Comparison of ENCODE assay signal across 8 cellular contexts in genomic region chr1:109161836-109162606, GRCh38. TPM values are rescaled to one million over a fixed set of nuclear protein-coding genes. Genes with fewer than 3 reads are reported as not detected.
DNase-seq lines count a peak whose midpoint lies in the region; ATAC-seq and TF ChIP-seq lines count a peak whose summit lies in the region.

No MANE protein-coding gene starts in this region.

- peak overlapping the region; percentile 52 for H3K4me3 Mint-ChIP-seq in activated CD8-positive, alpha-beta memory T cell treated with anti-CD3 and anti-CD28 coated beads, Interleukin-2, amount 10 ng/mL, durations not matched to agents 7 days and 5 days
- peak overlapping the region; percentile 87 for H3K4me3 Mint-ChIP-seq in natural killer cell
- no peak overlapping the region for H3K4me3 Mint-ChIP-seq in endothelial cell (ENCODE audit: unreplicated experiment)

- H3K9me3 Mint-ChIP-seq in activated CD8-positive, alpha-beta memory T cell treated with anti-CD3 and anti-CD28 coated beads, Interleukin-2, amount 10 ng/mL, durations not matched to agents 7 days and 5 days (ENCODE audit: low read depth) = no peaks in the 10 kb centered on the region
- H3K9me3 Mint-ChIP-seq in natural killer cell (no peaks in the 10 kb centered on the region), endothelial cell (ENCODE audit: unreplicated experiment) (no peaks in the 10 kb centered on the region)

- H3K4me1 Mint-ChIP-seq in activated CD8-positive, alpha-beta memory T cell treated with anti-CD3 and anti-CD28 coated beads, Interleukin-2, amount 10 ng/mL, durations not matched to agents 7 days and 5 days = peaks cover 32% of the 10 kb centered on the region
- H3K4me1 Mint-ChIP-seq in natural killer cell = peaks cover 20% of the 10 kb centered on the region in 2 donors
- peaks cover 9% of the 10 kb centered on the region for H3K4me1 Mint-ChIP-seq in endothelial cell (ENCODE audit: unreplicated experiment)

- no peaks in the 10 kb centered on the region for H3K27me3 Mint-ChIP-seq in activated CD8-positive, alpha-beta memory T cell treated with anti-CD3 and anti-CD28 coated beads, Interleukin-2, amount 10 ng/mL, durations not matched to agents 7 days and 5 days
- no peaks in the 10 kb centered on the region for H3K27me3 Mint-ChIP-seq in natural killer cell (ENCODE audit: low read depth in 2 of 2)
- peaks cover 2% of the 10 kb centered on the region for H3K27me3 Mint-ChIP-seq in endothelial cell (ENCODE audit: unreplicated experiment)

- ATAC-seq in activated CD8-positive, alpha-beta memory T cell treated with anti-CD3 and anti-CD28 coated beads, Interleukin-2, amount 10 ng/mL, durations not matched to agents 7 days and 5 days = peak; percentile 92
- ATAC-seq in HG03066 (IDR thresholded peaks at IDR 0.05; ENCODE audit: low read depth, unreplicated experiment) (peak; percentile 45), natural killer cell (peak; percentile 76 to 91 (median 86))

- peak; percentile 83 for DNase-seq in activated CD8-positive, alpha-beta memory T cell treated with anti-CD3 and anti-CD28 coated beads, Interleukin-2, amount 10 ng/mL, durations not matched to agents 7 days and 5 days
- DNase-seq in activated CD8-positive, alpha-beta memory T cell treated with anti-CD3 and anti-CD28 coated beads, Interleukin-2, amount 50 U/mL, for 4 hours = no peak
- DNase-seq in SKM-1 (lab: John Stamatoyannopoulos, UW; ENCODE audit: unreplicated experiment) = peak; percentile 98
- peak; percentile 69 for DNase-seq in epidermal melanocyte (ENCODE audit: insufficient read length, low spot score)
- DNase-seq in natural killer cell = no peak
- DNase-seq in endothelial cell (ENCODE audit: low spot score) = no peak
- no peak for DNase-seq in GM19238 (ENCODE audit: insufficient read length, low spot score)

- CTCF ChIA-PET in activated CD8-positive, alpha-beta memory T cell treated with anti-CD3 and anti-CD28 coated beads, Interleukin-2, amount 10 ng/mL, durations not matched to agents 7 days and 5 days (lab: Charles Lee) = interaction anchor here (0.8 to 2.6 kb wide), 5 partner anchors 8 to 61 kb away, joined by 3 to 12 read pairs (median 8); a partner anchor contains a TSS

- no peaks in the 10 kb centered on the region for H3K36me3 Mint-ChIP-seq in activated CD8-positive, alpha-beta memory T cell treated with anti-CD3 and anti-CD28 coated beads, Interleukin-2, amount 10 ng/mL, durations not matched to agents 7 days and 5 days
- H3K36me3 Mint-ChIP-seq in natural killer cell (no peaks in the 10 kb centered on the region), endothelial cell (ENCODE audit: low read depth, unreplicated experiment) (no peaks in the 10 kb centered on the region)

- intact Hi-C loops in natural killer cell (cut with micrococcal nuclease) = no loop called here

- H3K27ac Mint-ChIP-seq in activated CD8-positive, alpha-beta memory T cell treated with anti-CD3 and anti-CD28 coated beads, Interleukin-2, amount 10 ng/mL, durations not matched to agents 7 days and 5 days = peak overlapping the region; percentile 82
- H3K27ac Mint-ChIP-seq in natural killer cell (peak overlapping the region; percentile 72 to 93), endothelial cell (ENCODE audit: unreplicated experiment) (no peak overlapping the region)

- no peak for TF ChIP-seq CTCF in natural killer cell (IDR thresholded peaks at IDR 0.05)
- no peak for TF ChIP-seq CTCF in endothelial cell (IDR thresholded peaks at IDR 0.05; ENCODE audit: unreplicated experiment)

RNA-seq across cellular contexts. Expression of gene ELAPOR1, which starts 48.1 kb away (rescaled TPM):
- 10 to 100 TPM in 1 of 2 experiments, 1 to 10 TPM in 1; 4.5 to 11.9 TPM for total RNA-seq in activated CD8-positive, alpha-beta memory T cell treated with anti-CD3 and anti-CD28 coated beads, Interleukin-2, amount 10 ng/mL, durations not matched to agents 7 days and 5 days
- total RNA-seq in natural killer cell (1 to 10 TPM; 6.2 to 8.3 (median 6.3) TPM), endothelial cell (ENCODE audit: unreplicated experiment) (0.26 TPM)

RNA-seq across cellular contexts. Expression of gene SARS1, which starts 51.7 kb away (rescaled TPM):
- 100 to 1,000 TPM; 148 to 194 TPM for total RNA-seq in activated CD8-positive, alpha-beta memory T cell treated with anti-CD3 and anti-CD28 coated beads, Interleukin-2, amount 10 ng/mL, durations not matched to agents 7 days and 5 days
- 100 to 1,000 TPM in 2 of 3 donors, 10 to 100 TPM in 1; 95.6 to 122 (median 106) TPM for total RNA-seq in natural killer cell
- 125 TPM for total RNA-seq in endothelial cell (ENCODE audit: unreplicated experiment)

Comparison
In these comparisons a context has a peak if more than half of its experiments do, and no peak if none do; other contexts are left out.
1. DNase-seq: peak in activated CD8-positive, alpha-beta memory T cell treated with anti-CD3 and anti-CD28 coated beads, Interleukin-2, amount 10 ng/mL, durations not matched to agents 7 days and 5 days (single experiment), SKM-1 (single experiment) and epidermal melanocyte (single experiment); none in activated CD8-positive, alpha-beta memory T cell treated with anti-CD3 and anti-CD28 coated beads, Interleukin-2, amount 50 U/mL, for 4 hours (single experiment), natural killer cell (single experiment), endothelial cell (single experiment) and GM19238 (single experiment).
2. Peak in every context shown above with its lines, with median percentiles within 50 percentile points of each other: ATAC-seq.